Comparison of ENCODE assay signal across 6 cellular contexts in genomic region chr1:184221087-184221486, GRCh38.
"Had no signal": no experiment of that assay in that cellular context is flagged by ENCODE, and none has a peak within 500 bp of the region (broad histone marks: within the 10 kb centered on the region; RNA-seq: fewer than 3 reads in every experiment).

No MANE protein-coding gene starts in this region.

- DNase-seq: IMR-90, KBM-7, KG1 had no signal

- H3K4me3 ChIP-seq: K562 had no signal

- H3K27ac ChIP-seq: HL-60, KMS-11 had no signal
